ENCODE assay signal across 8 cellular contexts in genomic region chr2:53969285-53970094, GRCh38. TPM values are rescaled to one million over a fixed set of nuclear protein-coding genes. Genes with fewer than 3 reads are reported as not detected.
DNase-seq lines count a peak whose midpoint lies in the region; ATAC-seq and TF ChIP-seq lines count a peak whose summit lies in the region.

No MANE protein-coding gene starts in this region.

- DNase-seq in activated CD8-positive, alpha-beta memory T cell treated with anti-CD3 and anti-CD28 coated beads, Interleukin-2, amount 10 ng/mL, durations not matched to agents 7 days and 5 days: no peak
- DNase-seq in activated CD8-positive, alpha-beta memory T cell treated with anti-CD3 and anti-CD28 coated beads, Interleukin-2, amount 50 U/mL, for 4 hours: no peak
- DNase-seq in PC-3: peak; percentile 92
- DNase-seq in mammary epithelial cell: peak; percentile 91
- no peak for DNase-seq in left colon

- peak overlapping the region; percentile 58 for H3K27ac ChIP-seq in PC-3 (ENCODE audit: low read length)
- peak overlapping the region; percentile 93 for H3K27ac ChIP-seq in mammary epithelial cell (ENCODE audit: insufficient read depth, low read depth, low read length)
- peak overlapping the region; percentile 94 for H3K27ac ChIP-seq in stomach smooth muscle (ENCODE audit: low read length)

- TF ChIP-seq CTCF in PC-3 (conservative IDR thresholded peaks at IDR 0.05; ENCODE audit: low read depth, low read length): no peak
- no peak for TF ChIP-seq CTCF in mammary epithelial cell (conservative IDR thresholded peaks at IDR 0.05 in 1 of 2, IDR thresholded peaks at IDR 0.05 in 1 of 2; ENCODE audit: extremely low read depth in 1 of 2, insufficient read depth in 1 of 2, low read depth in 1 of 2, low read length in 2 of 2)

- no peaks in the 10 kb centered on the region for H3F3A ChIP-seq in PC-3 (ENCODE audit: low read length, unreplicated experiment)

- H3K9ac ChIP-seq in PC-3 (ENCODE audit: low read length): peak overlapping the region; percentile 93
- H3K9ac ChIP-seq in mammary epithelial cell (ENCODE audit: insufficient read depth, low read length): peak overlapping the region; percentile 100
- H3K9ac ChIP-seq in stomach smooth muscle (ENCODE audit: low read length in 2 of 2): peak overlapping the region; percentile 96 to 99

- H3K4me3 Mint-ChIP-seq in activated CD8-positive, alpha-beta memory T cell treated with anti-CD3 and anti-CD28 coated beads, Interleukin-2, amount 10 ng/mL, durations not matched to agents 7 days and 5 days: peak overlapping the region; percentile 88

- H3K79me2 ChIP-seq in PC-3 (ENCODE audit: low read length): peaks cover 70% of the 10 kb centered on the region
- peaks cover 73% of the 10 kb centered on the region for H3K79me2 ChIP-seq in mammary epithelial cell (ENCODE audit: insufficient read depth, low read length)

- dilution Hi-C loops in mammary epithelial cell (cut with HindIII; ENCODE audit: low sequenced_read_pairs): no loop called here

- POLR2A ChIA-PET in PC-3 (lab: Charles Lee; ENCODE audit: unreplicated experiment): interaction anchor here (0.6 kb wide), 3 partner anchors 20 to 361 kb away, joined by 3 to 30 read pairs (median 4); no protein-coding TSS in a partner anchor

- no peaks in the 10 kb centered on the region for H3K9me3 ChIP-seq in PC-3 (ENCODE audit: low read length)
- no peaks in the 10 kb centered on the region for H3K9me3 ChIP-seq in mammary epithelial cell (replicated peaks; ENCODE audit: insufficient read depth, low read length)
- no peaks in the 10 kb centered on the region for H3K9me3 ChIP-seq in stomach smooth muscle (ENCODE audit: control insufficient read depth in 2 of 2, low read length in 2 of 2)

- intact Hi-C loops in PC-3 (cut with micrococcal nuclease) (loop anchor here (1.0 to 2.0 kb wide), 3 partner anchors 18 to 115 kb away; no protein-coding TSS in a partner anchor), mammary epithelial cell (cut with micrococcal nuclease) (loop anchor here (1.0 to 5.0 kb wide), 3 partner anchors 75 to 133 kb away; no protein-coding TSS in a partner anchor), left colon (cut with DNase I, micrococcal nuclease) (no loop called here)

- peak overlapping the region; percentile 93 for H3K27ac Mint-ChIP-seq in activated CD8-positive, alpha-beta memory T cell treated with anti-CD3 and anti-CD28 coated beads, Interleukin-2, amount 10 ng/mL, durations not matched to agents 7 days and 5 days

- H3K36me3 Mint-ChIP-seq in activated CD8-positive, alpha-beta memory T cell treated with anti-CD3 and anti-CD28 coated beads, Interleukin-2, amount 10 ng/mL, durations not matched to agents 7 days and 5 days: peaks cover 22% of the 10 kb centered on the region

- peaks cover 53% of the 10 kb centered on the region for H4K20me1 ChIP-seq in PC-3 (ENCODE audit: low read length)
- no peaks in the 10 kb centered on the region for H4K20me1 ChIP-seq in mammary epithelial cell (ENCODE audit: insufficient read depth, low read length)

- peak overlapping the region; percentile 91 for H3K4me3 ChIP-seq in PC-3 (ENCODE audit: low read length)
- H3K4me3 ChIP-seq in mammary epithelial cell (replicated peaks in 1 of 3; ENCODE audit: insufficient read depth in 1 of 3, low read depth in 2 of 3, low read length in 3 of 3): peak overlapping the region; percentile 82 to 97 (median 96)
- H3K4me3 ChIP-seq in stomach smooth muscle (ENCODE audit: low read length in 2 of 2): peak overlapping the region; percentile 95 to 97

- H3K4me2 ChIP-seq in PC-3 (ENCODE audit: low read length): peak overlapping the region; percentile 81
- H3K4me2 ChIP-seq in mammary epithelial cell (ENCODE audit: insufficient read depth, low read depth, low read length): peak overlapping the region; percentile 85

- H3K4me1 Mint-ChIP-seq in activated CD8-positive, alpha-beta memory T cell treated with anti-CD3 and anti-CD28 coated beads, Interleukin-2, amount 10 ng/mL, durations not matched to agents 7 days and 5 days: peaks cover 48% of the 10 kb centered on the region

- in situ Hi-C loops in mammary epithelial cell (cut with MboI; ENCODE audit: low sequenced_read_pairs in 2 of 2): loop anchor here in 1 of 2 donors (5.0 kb wide), 1 partner anchor 113 kb away; no protein-coding TSS in a partner anchor

- CTCF ChIA-PET in activated CD8-positive, alpha-beta memory T cell treated with anti-CD3 and anti-CD28 coated beads, Interleukin-2, amount 10 ng/mL, durations not matched to agents 7 days and 5 days (lab: Charles Lee): interaction anchor here (0.9 to 2.1 kb wide), 8 partner anchors 10 to 72 kb away, joined by 3 to 7 read pairs (median 3); no protein-coding TSS in a partner anchor
- CTCF ChIA-PET in PC-3 (lab: Charles Lee) (interaction anchor here (0.6 kb wide), 1 partner anchor 37 kb away, joined by 8 read pairs; no protein-coding TSS in a partner anchor), mammary epithelial cell (lab: Charles Lee; ENCODE audit: low non-redundant PET) (interaction anchor here (1.7 kb wide), 1 partner anchor 137 kb away, joined by 5 read pairs; no protein-coding TSS in a partner anchor)

- ATAC-seq in activated CD8-positive, alpha-beta memory T cell treated with anti-CD3 and anti-CD28 coated beads, Interleukin-2, amount 10 ng/mL, durations not matched to agents 7 days and 5 days: peak; percentile 15
- ATAC-seq in HG03460 (IDR thresholded peaks at IDR 0.05; ENCODE audit: unreplicated experiment): peak; percentile 19
- peak; percentile 67 for ATAC-seq in PC-3
- peak; percentile 56 for ATAC-seq in left colon
- ATAC-seq in HG02642 (IDR thresholded peaks at IDR 0.05; ENCODE audit: poor library complexity, unreplicated experiment): no peak

- H3K9me3 Mint-ChIP-seq in activated CD8-positive, alpha-beta memory T cell treated with anti-CD3 and anti-CD28 coated beads, Interleukin-2, amount 10 ng/mL, durations not matched to agents 7 days and 5 days (ENCODE audit: low read depth): no peaks in the 10 kb centered on the region

- WGBS in mammary epithelial cell (ENCODE audit: low coverage, missing lambda C conversion rate): 0% methylated on average over 12 of the region's 12 CpGs

- H3K27me3 ChIP-seq in PC-3 (ENCODE audit: low read length) (no peaks in the 10 kb centered on the region), mammary epithelial cell (ENCODE audit: insufficient read depth, low read length) (no peaks in the 10 kb centered on the region), stomach smooth muscle (ENCODE audit: control insufficient read depth in 1 of 2, insufficient read depth in 2 of 2, low read length in 2 of 2) (no peaks in the 10 kb centered on the region)

- no peaks in the 10 kb centered on the region for H3K9me2 ChIP-seq in PC-3 (replicated peaks; ENCODE audit: low read length)

- H2AFZ ChIP-seq in PC-3 (ENCODE audit: low read length) (no peak overlapping the region), mammary epithelial cell (ENCODE audit: low read depth, low read length) (no peak overlapping the region)

- no peaks in the 10 kb centered on the region for H3K27me3 Mint-ChIP-seq in activated CD8-positive, alpha-beta memory T cell treated with anti-CD3 and anti-CD28 coated beads, Interleukin-2, amount 10 ng/mL, durations not matched to agents 7 days and 5 days

- H3K36me3 ChIP-seq in PC-3 (ENCODE audit: low read depth, low read length) (no peaks in the 10 kb centered on the region), mammary epithelial cell (ENCODE audit: insufficient read depth, low read length) (peaks cover 2% of the 10 kb centered on the region), stomach smooth muscle (ENCODE audit: control insufficient read depth in 2 of 2, insufficient read depth in 2 of 2, low read length in 2 of 2) (peaks cover 0 to 4% of the 10 kb centered on the region in 2 donors)

- BruUV-seq in PC-3 (replicated peaks; lab: Mats Ljungman, UMichigan) (TSS peak; percentile 59), mammary epithelial cell (replicated peaks; lab: Mats Ljungman, UMichigan) (TSS peak; percentile 44)

- H3K4me1 ChIP-seq in PC-3 (ENCODE audit: insufficient read depth, low read length) (peaks cover 16% of the 10 kb centered on the region), mammary epithelial cell (ENCODE audit: insufficient read depth, low read length) (peaks cover 18% of the 10 kb centered on the region), stomach smooth muscle (ENCODE audit: control insufficient read depth, insufficient read depth, low read length) (peaks cover 19% of the 10 kb centered on the region)

RNA-seq across cellular contexts. Expression of gene PSME4, which starts 1.3 kb away (rescaled TPM):
- total RNA-seq in activated CD8-positive, alpha-beta memory T cell treated with anti-CD3 and anti-CD28 coated beads, Interleukin-2, amount 10 ng/mL, durations not matched to agents 7 days and 5 days: 10 to 100 TPM; 57.0 to 70.0 TPM
- total RNA-seq in PC-3 (2014; rRNA removed) (54.7 and 70.6 TPM in 2 replicates), mammary epithelial cell (100 to 1,000 TPM; 131 to 145 TPM), left colon (10 to 100 TPM; 35.2 to 50.7 TPM)
- 57.2 TPM for polyA plus RNA-seq in mammary epithelial cell
- 214 TPM for polyA minus RNA-seq in mammary epithelial cell

Comparison
In these comparisons a context has a peak if more than half of its experiments do, and no peak if none do; other contexts are left out.
1. DNase-seq: peak in PC-3 (single experiment) and mammary epithelial cell (single experiment); none in activated CD8-positive, alpha-beta memory T cell treated with anti-CD3 and anti-CD28 coated beads, Interleukin-2, amount 10 ng/mL, durations not matched to agents 7 days and 5 days (single experiment), activated CD8-positive, alpha-beta memory T cell treated with anti-CD3 and anti-CD28 coated beads, Interleukin-2, amount 50 U/mL, for 4 hours (single experiment) and left colon (0 of 2).
2. intact Hi-C loops: an anchor here in PC-3 (1.0 to 2.0 kb wide) and mammary epithelial cell (1.0 to 5.0 kb wide); none called in left colon.
3. Peak in every context shown above with its lines, with median percentiles within 50 percentile points of each other: H3K27ac ChIP-seq, H3K4me3 ChIP-seq and H3K9ac ChIP-seq.